In the genomic region with DNA sequence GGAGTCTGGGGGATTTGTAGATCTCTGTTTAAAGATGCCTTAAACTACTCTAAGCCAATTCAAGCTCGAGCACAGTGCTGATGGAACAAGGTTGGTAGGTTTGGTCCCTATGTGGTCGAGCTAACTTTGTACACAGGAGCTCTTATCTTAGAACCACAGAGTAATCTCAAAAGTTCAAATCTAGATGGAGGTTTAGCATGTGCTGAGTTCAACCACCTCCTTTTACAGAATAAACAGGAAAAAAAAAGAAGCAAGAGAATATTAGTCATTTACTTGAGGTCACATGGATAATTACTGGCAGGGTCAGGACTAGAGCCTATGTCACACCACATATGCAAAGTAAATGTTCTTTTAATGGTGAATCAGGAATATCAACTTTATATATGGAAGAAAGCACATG, we compare ENCODE assay signal across 20 cellular contexts.
"Had no signal": no experiment of that assay in that cellular context is flagged by ENCODE, and none has a peak within 500 bp of the region (broad histone marks: within the 10 kb centered on the region; RNA-seq: fewer than 3 reads in every experiment).

No MANE protein-coding gene starts in this region.

- H3K4me1 ChIP-seq: tibial nerve, uterus had no signal

- H3K27ac Mint-ChIP-seq: activated CD4-positive, alpha-beta memory T cell treated with anti-CD3 and anti-CD28 coated beads for 36 hours; activated naive CD8-positive, alpha-beta T cell; natural killer cell; T-helper 1 cell treated with Interleukin-12 subunit alpha and Interleukin-12 subunit beta and Interleukin-4 antibody, amounts not matched to agents 30 μg/mL and 1 μg/mL, for 36 hours had no signal

- H3K4me3 ChIP-seq: esophagus squamous epithelium, tibial nerve, uterus had no signal

- H3K4me3 Mint-ChIP-seq: activated CD4-positive, alpha-beta memory T cell treated with anti-CD3 and anti-CD28 coated beads for 36 hours; activated naive CD8-positive, alpha-beta T cell; natural killer cell; T-helper 1 cell treated with Interleukin-12 subunit alpha and Interleukin-12 subunit beta and Interleukin-4 antibody, amounts not matched to agents 30 μg/mL and 1 μg/mL, for 36 hours had no signal

- FAIRE-seq: endothelial cell of umbilical vein had no signal

- H3K9me3 ChIP-seq: esophagus squamous epithelium, neutrophil, tibial nerve, uterus had no signal

- DNase-seq: activated CD4-positive, alpha-beta memory T cell treated with anti-CD3 and anti-CD28 coated beads for 36 hours; activated CD8-positive, alpha-beta memory T cell treated with anti-CD3 and anti-CD28 coated beads, Interleukin-2, amount 50 U/mL, for 48 hours; activated effector memory CD4-positive, alpha-beta T cell treated with Interleukin-2 at 50 U/mL for 16 hours; aorta; effector CD8-positive, alpha-beta T cell; esophagus squamous epithelium; foreskin fibroblast; glutamatergic neuron; mesenchymal stem cell; natural killer cell; retina; stimulated activated CD4-positive, alpha-beta T cell treated with anti-CD3 and anti-CD28 coated beads, Interleukin-12 subunit alpha, Interleukin-12 subunit beta, amount 100 ng/mL, for 4 hours; stimulated activated CD4-positive, alpha-beta T cell treated with anti-CD3 and anti-CD28 coated beads, Interleukin-2, amount 100 ng/mL, for 24 hours; substantia nigra; uterus had no signal

- H3K36me3 ChIP-seq: esophagus squamous epithelium, neutrophil, tibial nerve, uterus had no signal

- H3K27me3 ChIP-seq: esophagus squamous epithelium, neutrophil, tibial nerve, uterus had no signal

- H3K9me3 Mint-ChIP-seq: activated CD4-positive, alpha-beta memory T cell treated with anti-CD3 and anti-CD28 coated beads for 36 hours; natural killer cell; T-helper 1 cell treated with Interleukin-12 subunit alpha and Interleukin-12 subunit beta and Interleukin-4 antibody, amounts not matched to agents 30 μg/mL and 1 μg/mL, for 36 hours had no signal

- H3K36me3 Mint-ChIP-seq: activated naive CD8-positive, alpha-beta T cell; natural killer cell had no signal

- H3K27me3 Mint-ChIP-seq: activated CD4-positive, alpha-beta memory T cell treated with anti-CD3 and anti-CD28 coated beads for 36 hours; activated naive CD8-positive, alpha-beta T cell had no signal

- H3K27ac ChIP-seq: esophagus squamous epithelium, neutrophil, tibial nerve, uterus had no signal
